ENCODE assay signal across 28 cellular contexts in genomic region chr16:68991075-68991474, GRCh38.
"Had no signal": no experiment of that assay in that cellular context is flagged by ENCODE, and none has a peak within 500 bp of the region (broad histone marks: within the 10 kb centered on the region; RNA-seq: fewer than 3 reads in every experiment).

No MANE protein-coding gene starts in this region.

- H3K27ac ChIP-seq: adrenal gland, SK-N-MC, VCaP had no signal

- H3K9me3 ChIP-seq: adrenal gland, MG63 had no signal

- H3K27me3 ChIP-seq: adrenal gland, MG63 had no signal

- H3K27me3 Mint-ChIP-seq: activated CD4-positive, alpha-beta memory T cell treated with anti-CD3 and anti-CD28 coated beads for 36 hours; activated CD4-positive, alpha-beta T cell treated with anti-CD3 and anti-CD28 coated beads, Interleukin-2, amount 10 ng/mL, durations not matched to agents 7 days and 5 days; activated naive CD8-positive, alpha-beta T cell treated with anti-CD3 and anti-CD28 coated beads, Interleukin-2, amount 10 ng/mL, durations not matched to agents 7 days and 5 days; T-cell had no signal

- FAIRE-seq: RCC 7860 had no signal

- H3K9me3 Mint-ChIP-seq: activated CD4-positive, alpha-beta memory T cell treated with anti-CD3 and anti-CD28 coated beads for 36 hours; activated CD4-positive, alpha-beta T cell treated with anti-CD3 and anti-CD28 coated beads, Interleukin-2, amount 10 ng/mL, durations not matched to agents 7 days and 5 days; activated naive CD8-positive, alpha-beta T cell treated with anti-CD3 and anti-CD28 coated beads, Interleukin-2, amount 10 ng/mL, durations not matched to agents 7 days and 5 days; T-cell had no signal

- H3K4me1 Mint-ChIP-seq: activated CD4-positive, alpha-beta T cell treated with anti-CD3 and anti-CD28 coated beads, Interleukin-2, amount 10 ng/mL, durations not matched to agents 7 days and 5 days; T-cell had no signal

- DNase-seq: activated CD4-positive, alpha-beta memory T cell treated with anti-CD3 and anti-CD28 coated beads for 36 hours; activated CD4-positive, alpha-beta T cell treated with anti-CD3 and anti-CD28 coated beads, Interleukin-2, amount 10 ng/mL, durations not matched to agents 7 days and 5 days; activated CD4-positive, CD25-positive, alpha-beta regulatory T cell; activated CD8-positive, alpha-beta memory T cell treated with anti-CD3 and anti-CD28 coated beads for 24 hours; activated naive CD4-positive, alpha-beta T cell treated with anti-CD3 and anti-CD28 coated beads, Interleukin-2, amount 50 U/mL, for 16 hours; activated naive CD8-positive, alpha-beta T cell treated with anti-CD3 and anti-CD28 coated beads, Interleukin-2, amount 10 ng/mL, durations not matched to agents 7 days and 5 days; activated T-cell treated with anti-CD3 and anti-CD28 coated beads, Interleukin-2, amount 50 U/mL, for 48 hours; adrenal gland; anterior cingulate cortex; central memory CD4-positive, alpha-beta T cell; KG1; MG63; MV-4-11; NCI-H1092 treated with DMSO at 0.1 percent for 48 hours; NCI-H1417 treated with DMSO at 0.1 percent for 48 hours; NCI-H1694; NCI-H2029; NCI-H2107; NCI-H2171 treated with DMSO at 0.1 percent for 48 hours; NCI-H345; NCI-H510A; NCI-H526 treated with DMSO at 0.1 percent for 48 hours; NCI-H82; T-cell had no signal

- H3K36me3 Mint-ChIP-seq: activated CD4-positive, alpha-beta memory T cell treated with anti-CD3 and anti-CD28 coated beads for 36 hours had no signal

- H3K36me3 ChIP-seq: adrenal gland, MG63 had no signal

- H3K4me3 Mint-ChIP-seq: activated CD4-positive, alpha-beta memory T cell treated with anti-CD3 and anti-CD28 coated beads for 36 hours; activated CD4-positive, alpha-beta T cell treated with anti-CD3 and anti-CD28 coated beads, Interleukin-2, amount 10 ng/mL, durations not matched to agents 7 days and 5 days; activated naive CD8-positive, alpha-beta T cell treated with anti-CD3 and anti-CD28 coated beads, Interleukin-2, amount 10 ng/mL, durations not matched to agents 7 days and 5 days; T-cell had no signal

- ATAC-seq: Right ventricle myocardium inferior, T-cell had no signal

- H3K27ac Mint-ChIP-seq: activated CD4-positive, alpha-beta memory T cell treated with anti-CD3 and anti-CD28 coated beads for 36 hours; activated CD4-positive, alpha-beta T cell treated with anti-CD3 and anti-CD28 coated beads, Interleukin-2, amount 10 ng/mL, durations not matched to agents 7 days and 5 days; activated naive CD8-positive, alpha-beta T cell treated with anti-CD3 and anti-CD28 coated beads, Interleukin-2, amount 10 ng/mL, durations not matched to agents 7 days and 5 days; T-cell had no signal

- H3K4me3 ChIP-seq: adrenal gland, MG63, SK-N-MC had no signal
